Comparison of ENCODE assay signal across 8 cellular contexts in the genomic region with DNA sequence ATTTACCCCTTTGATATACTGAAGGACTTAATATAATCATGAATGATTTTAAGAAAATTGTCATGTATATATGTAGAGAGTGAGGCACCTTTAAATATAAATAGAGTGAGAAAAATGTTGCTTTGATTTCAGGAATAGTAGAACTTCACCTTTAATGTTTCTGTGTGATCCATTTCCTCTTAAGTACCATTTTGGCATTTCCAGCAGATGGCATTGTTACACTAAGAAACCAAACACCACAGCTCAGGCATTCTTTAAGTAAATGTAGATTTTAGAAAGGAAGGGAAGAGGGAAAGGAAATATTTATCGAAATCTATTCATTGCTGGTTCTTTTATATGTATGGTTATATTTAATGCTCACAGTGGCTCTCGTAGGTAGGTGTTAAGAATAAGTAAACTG.
A peak's percentile ranks its signal among the peaks of the same experiment; 100 is the strongest.
DNase-seq lines count a peak whose midpoint lies in the region; ATAC-seq and TF ChIP-seq lines count a peak whose summit lies in the region.

No MANE protein-coding gene starts in this region.

- ATAC-seq in HG03108 (IDR thresholded peaks at IDR 0.05; ENCODE audit: unreplicated experiment) (no peak), HG03378 (IDR thresholded peaks at IDR 0.05; ENCODE audit: unreplicated experiment) (no peak), GM21576 (IDR thresholded peaks at IDR 0.05; ENCODE audit: unreplicated experiment) (no peak)
- ATAC-seq in effector memory CD8-positive, alpha-beta T cell (replicated peaks), result no peak

- H4K20me1 ChIP-seq in Karpas-422 (ENCODE audit: insufficient read depth, low read depth, low read length), result no peaks in the 10 kb centered on the region

- H3K4me1 Mint-ChIP-seq in effector memory CD8-positive, alpha-beta T cell (ENCODE audit: low read depth in 2 of 2), result no peaks in the 10 kb centered on the region

- DNase-seq in D341Med (ENCODE audit: low spot score) (peak; percentile 26), Karpas-422 (peak; percentile 79), NT2/D1 (ENCODE audit: low read depth, low spot score) (peak; percentile 47), fibroblast of pulmonary artery (ENCODE audit: low read depth) (peak; percentile 57)
- no peak for DNase-seq in effector memory CD8-positive, alpha-beta T cell

- H3K9me2 ChIP-seq in Karpas-422 (replicated peaks; ENCODE audit: insufficient read depth, low read length), result no peaks in the 10 kb centered on the region; the same call in 1 of the 2 replicates

- no peak overlapping the region for H3K4me3 Mint-ChIP-seq in effector memory CD8-positive, alpha-beta T cell

- no peak overlapping the region for H3K27ac ChIP-seq in Karpas-422 (ENCODE audit: low read length)

- H3K4me3 ChIP-seq in Karpas-422 (ENCODE audit: low read length) (no peak overlapping the region), NT2/D1 (ENCODE audit: insufficient read length, low read depth) (no peak overlapping the region), fibroblast of pulmonary artery (replicated peaks; ENCODE audit: low read depth, low read length) (no peak overlapping the region)

- no peaks in the 10 kb centered on the region for H3K9me3 Mint-ChIP-seq in effector memory CD8-positive, alpha-beta T cell

- H3K36me3 ChIP-seq in Karpas-422 (ENCODE audit: insufficient read depth, low read length), result no peaks in the 10 kb centered on the region
- no peaks in the 10 kb centered on the region for H3K36me3 ChIP-seq in NT2/D1 (ENCODE audit: insufficient read depth, insufficient read length, low read length)

- TF ChIP-seq CTCF in fibroblast of pulmonary artery (IDR thresholded peaks at IDR 0.05; ENCODE audit: low read length, missing control alignments), result peak; percentile 31

- H3K9ac ChIP-seq in Karpas-422 (ENCODE audit: low read length) (no peak overlapping the region), NT2/D1 (ENCODE audit: insufficient read length, low read depth) (no peak overlapping the region)

- H2AFZ ChIP-seq in Karpas-422 (ENCODE audit: low read length), result no peak overlapping the region

- H3K79me2 ChIP-seq in Karpas-422 (ENCODE audit: low read length), result no peaks in the 10 kb centered on the region

- no peaks in the 10 kb centered on the region for H3K27me3 Mint-ChIP-seq in effector memory CD8-positive, alpha-beta T cell

- 0 out of 2 replicates have a peak, but pooled peaks cover 2% of the 10 kb centered on the region for H3K27me3 ChIP-seq in Karpas-422 (ENCODE audit: low read length)
- no peaks in the 10 kb centered on the region for H3K27me3 ChIP-seq in NT2/D1 (ENCODE audit: insufficient read depth, insufficient read length)

- no peak overlapping the region for H3K4me2 ChIP-seq in Karpas-422 (ENCODE audit: low read depth, low read length, poor library complexity, severe bottlenecking)

- H3K4me1 ChIP-seq in Karpas-422 (ENCODE audit: low read length), result no peaks in the 10 kb centered on the region
- H3K4me1 ChIP-seq in NT2/D1 (ENCODE audit: insufficient read depth, insufficient read length), result no peaks in the 10 kb centered on the region

- no peaks in the 10 kb centered on the region for H3K9me3 ChIP-seq in Karpas-422 (ENCODE audit: low read length)
- H3K9me3 ChIP-seq in NT2/D1 (ENCODE audit: insufficient read depth, low read length), result no peaks in the 10 kb centered on the region

- H3K27ac Mint-ChIP-seq in effector memory CD8-positive, alpha-beta T cell, result no peak overlapping the region

- no peaks in the 10 kb centered on the region for H3K36me3 Mint-ChIP-seq in effector memory CD8-positive, alpha-beta T cell (ENCODE audit: insufficient read depth)

Comparison
In these comparisons a context has a peak if more than half of its experiments do, and no peak if none do; other contexts are left out.
1. DNase-seq: peak in D341Med (single experiment), Karpas-422 (single experiment), NT2/D1 (single experiment) and fibroblast of pulmonary artery (single experiment); none in effector memory CD8-positive, alpha-beta T cell (0 of 3).